ENCODE assay signal across 1 cellular context in genomic region chr7:23398090-23398489, GRCh38.
A peak's percentile ranks its signal among the peaks of the same experiment; 100 is the strongest.
TF ChIP-seq lines count a peak whose summit lies in the region.

No MANE protein-coding gene starts in this region.

TF ChIP-seq in HEK293, 187 proteins besides CTCF, POLR2A, EP300 and RAD21:
- TF ChIP-seq ZNF146 (tag by site-specific recombination; IDR thresholded peaks at IDR 0.05): peak; percentile 95
- TF ChIP-seq, protein P1, sequence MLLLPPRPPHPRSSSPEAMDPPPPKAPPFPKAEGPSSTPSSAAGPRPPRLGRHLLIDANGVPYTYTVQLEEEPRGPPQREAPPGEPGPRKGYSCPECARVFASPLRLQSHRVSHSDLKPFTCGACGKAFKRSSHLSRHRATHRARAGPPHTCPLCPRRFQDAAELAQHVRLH (tag by site-specific recombination; IDR thresholded peaks at IDR 0.05): peak; percentile 76; the same call in 1 of the 2 replicates
